ENCODE assay signal across 1 cellular context in the genomic region with DNA sequence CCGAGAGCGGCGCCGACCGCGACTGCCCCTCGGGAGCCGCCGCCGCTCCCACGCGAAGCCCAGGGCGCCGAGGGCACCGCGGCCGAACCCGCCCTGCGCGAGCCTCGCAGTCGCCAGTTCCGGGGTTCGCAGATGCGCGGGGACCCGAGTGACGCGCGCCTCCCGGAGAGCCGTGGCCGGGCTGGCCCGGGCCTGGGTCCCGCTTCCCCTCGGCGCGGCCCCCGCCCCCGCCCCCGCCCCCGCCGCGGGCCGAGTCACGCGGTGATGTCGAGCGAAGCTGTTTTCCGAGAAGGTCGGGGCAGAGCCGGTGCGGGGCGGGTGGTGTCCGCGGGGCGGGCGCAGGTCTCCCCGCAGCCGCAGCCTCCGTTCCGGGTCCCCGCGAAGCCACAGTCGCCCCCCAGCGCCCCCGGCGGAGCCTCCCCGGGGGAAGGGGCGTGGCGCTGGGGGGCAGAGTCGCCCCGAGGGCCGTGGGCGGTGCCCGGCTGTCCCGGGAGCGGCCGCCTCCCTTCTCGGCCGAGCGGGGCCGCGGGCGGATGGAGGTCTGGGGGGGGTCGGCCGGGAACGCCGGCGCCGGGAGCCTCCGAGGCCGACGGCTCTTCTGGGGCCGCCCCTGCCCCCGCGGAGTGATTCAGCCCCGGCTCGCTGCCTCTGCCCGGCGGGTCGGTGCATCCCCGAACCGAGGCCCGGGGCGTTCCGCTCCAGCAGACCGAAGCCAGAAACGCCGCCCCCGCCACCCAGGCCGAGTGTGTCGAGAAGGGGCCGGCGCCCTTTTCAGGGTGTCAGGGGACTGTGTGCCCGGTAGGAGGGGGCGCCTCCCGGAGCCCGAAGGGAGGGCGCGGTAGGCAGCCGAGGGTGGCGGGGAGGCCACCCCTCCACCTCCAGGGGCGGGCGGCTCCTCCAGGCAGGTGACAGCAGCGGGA.
TF ChIP-seq lines count a peak whose summit lies in the region.

No MANE protein-coding gene starts in this region.

TF ChIP-seq in H1, 55 proteins besides CTCF, POLR2A, EP300 and RAD21:
- no peak for TF ChIP-seq NANOG (IDR thresholded peaks at IDR 0.05; ENCODE audit: insufficient read depth, low read depth, low read length, poor library complexity, severe bottlenecking)
- no peak for TF ChIP-seq CTBP2 (IDR thresholded peaks at IDR 0.05; ENCODE audit: borderline replicate concordance, insufficient read depth, insufficient read length, low read length)
- no peak for TF ChIP-seq BCL11A (IDR thresholded peaks at IDR 0.05; ENCODE audit: low read depth in 2 of 2, low read length in 2 of 2)
- no peak for TF ChIP-seq PHF8 (conservative IDR thresholded peaks at IDR 0.05; ENCODE audit: low read depth, low read length)
- TF ChIP-seq JUND (IDR thresholded peaks at IDR 0.05; ENCODE audit: low read length) = no peak
- no peak for TF ChIP-seq GTF2F1 (IDR thresholded peaks at IDR 0.05; ENCODE audit: borderline replicate concordance, low read depth, low read length)
- 0 out of 2 replicates have a peak, but pooled peaks have one; percentile 3 for TF ChIP-seq SUZ12 (IDR thresholded peaks at IDR 0.05; ENCODE audit: low read length)
- peak; percentile 34 for TF ChIP-seq EZH2 (IDR thresholded peaks at IDR 0.05; ENCODE audit: low read depth, low read length, severe bottlenecking)
- TF ChIP-seq ZNF274 (IDR thresholded peaks at IDR 0.05; ENCODE audit: borderline replicate concordance, extremely low read depth, low read length) = no peak
- no peak for TF ChIP-seq GABPA (IDR thresholded peaks at IDR 0.05; ENCODE audit: borderline replicate concordance, insufficient read depth, low read length)
- no peak for TF ChIP-seq YY1 (IDR thresholded peaks at IDR 0.05; ENCODE audit: low read depth, low read length)
- no peak for TF ChIP-seq TAF7 (optimal IDR thresholded peaks at IDR 0.05; ENCODE audit: borderline replicate concordance, low read depth, low read length)
